26 cellular contexts compared by ENCODE assay signal in the genomic region with DNA sequence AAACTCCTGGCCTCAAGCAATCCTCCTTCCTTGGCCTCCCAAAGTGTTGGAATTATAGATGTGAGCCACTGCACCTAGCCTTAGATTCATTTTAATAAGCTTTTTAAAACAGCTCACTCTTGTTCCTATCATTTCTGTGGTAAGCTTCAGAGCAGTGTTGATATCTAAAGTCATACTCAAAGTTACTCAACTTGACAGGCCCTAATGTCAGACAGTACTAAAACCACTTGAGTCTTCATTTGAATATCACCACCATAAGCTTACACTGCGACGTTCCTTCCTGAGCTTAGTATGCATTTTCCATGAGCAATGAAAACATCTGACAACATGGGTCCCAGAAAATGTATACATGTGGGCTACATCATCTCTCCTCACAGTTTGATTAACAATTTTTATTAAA. TPM values are rescaled to one million over a fixed set of nuclear protein-coding genes. Genes with fewer than 3 reads are reported as not detected.
DNase-seq lines count a peak whose midpoint lies in the region; ATAC-seq and TF ChIP-seq lines count a peak whose summit lies in the region.
"Had no signal": no experiment of that assay in that cellular context is flagged by ENCODE, and none has a peak within 500 bp of the region (broad histone marks: within the 10 kb centered on the region; RNA-seq: fewer than 3 reads in every experiment).

No MANE protein-coding gene starts in this region.

- peaks cover 12% of the 10 kb centered on the region for H3K36me3 Mint-ChIP-seq in activated CD8-positive, alpha-beta T cell treated with anti-CD3 and anti-CD28 coated beads for 36 hours (ENCODE audit: low read depth)
- H3K36me3 Mint-ChIP-seq in activated CD8-positive, alpha-beta T cell treated with anti-CD3 and anti-CD28 coated beads, Interleukin-2, amount 10 ng/mL, durations not matched to agents 7 days and 5 days (ENCODE audit: low read depth), result peaks cover 20% of the 10 kb centered on the region
- H3K36me3 Mint-ChIP-seq in activated T-helper 17 cell treated with anti-CD3 and anti-CD28 coated beads, Interleukin-2, amount 50 U/mL, for 72 hours (ENCODE audit: low read depth), result peaks cover 36% of the 10 kb centered on the region
- peaks cover 19% of the 10 kb centered on the region for H3K36me3 Mint-ChIP-seq in T-cell

- intact Hi-C loops in activated CD8-positive, alpha-beta T cell treated with anti-CD3 and anti-CD28 coated beads for 36 hours (cut with micrococcal nuclease), result no loop called here

- H3K4me1 Mint-ChIP-seq in activated CD8-positive, alpha-beta T cell treated with anti-CD3 and anti-CD28 coated beads for 36 hours (ENCODE audit: low read depth), result peaks cover 7% of the 10 kb centered on the region
- no peaks in the 10 kb centered on the region for H3K4me1 Mint-ChIP-seq in activated CD8-positive, alpha-beta T cell treated with anti-CD3 and anti-CD28 coated beads, Interleukin-2, amount 10 ng/mL, durations not matched to agents 7 days and 5 days (ENCODE audit: low read depth)
- H3K4me1 Mint-ChIP-seq in activated T-helper 17 cell treated with anti-CD3 and anti-CD28 coated beads, Interleukin-2, amount 50 U/mL, for 72 hours, result peaks cover 12% of the 10 kb centered on the region
- peaks cover 2 to 14% (median 4%) of the 10 kb centered on the region in 3 donors for H3K4me1 Mint-ChIP-seq in T-cell
- H3K4me1 Mint-ChIP-seq: activated naive CD8-positive, alpha-beta T cell treated with anti-CD3 and anti-CD28 coated beads for 36 hours had no signal

- POLR2A ChIA-PET in activated CD8-positive, alpha-beta T cell treated with anti-CD3 and anti-CD28 coated beads for 36 hours (lab: Charles Lee), result no interaction called here
- POLR2A ChIA-PET in activated CD8-positive, alpha-beta T cell treated with anti-CD3 and anti-CD28 coated beads, Interleukin-2, amount 10 ng/mL, durations not matched to agents 7 days and 5 days (lab: Charles Lee), result no interaction called here
- POLR2A ChIA-PET in T-cell (lab: Charles Lee), result interaction anchor here (0.7 kb wide), 2 partner anchors 22 to 629 kb away, joined by 3 to 12 read pairs; no protein-coding TSS in a partner anchor

- no peak for TF ChIP-seq CTCF in activated CD8-positive, alpha-beta T cell treated with anti-CD3 and anti-CD28 coated beads for 36 hours (IDR thresholded peaks at IDR 0.05)

- peak; percentile 39 for ATAC-seq in activated CD8-positive, alpha-beta T cell treated with anti-CD3 and anti-CD28 coated beads for 36 hours
- no peak for ATAC-seq in activated CD8-positive, alpha-beta T cell treated with anti-CD3 and anti-CD28 coated beads, Interleukin-2, amount 10 ng/mL, durations not matched to agents 7 days and 5 days
- peak; percentile 25 for ATAC-seq in GM18909 (IDR thresholded peaks at IDR 0.05; ENCODE audit: poor library complexity, unreplicated experiment)
- peak; percentile 60 for ATAC-seq in HG02870 (IDR thresholded peaks at IDR 0.05; ENCODE audit: unreplicated experiment)
- peak; percentile 92 for ATAC-seq in activated T-helper 17 cell treated with anti-CD3 and anti-CD28 coated beads, Interleukin-2, amount 50 U/mL, for 72 hours (replicated peaks)
- ATAC-seq in HG03196 (IDR thresholded peaks at IDR 0.05; ENCODE audit: unreplicated experiment), result no peak
- ATAC-seq in T-cell (replicated peaks in 1 of 4), result no peak
- ATAC-seq: A549; lower lobe of right lung; naive thymus-derived CD4-positive, alpha-beta T cell; sciatic nerve had no signal

- CTCF ChIA-PET in activated CD8-positive, alpha-beta T cell treated with anti-CD3 and anti-CD28 coated beads for 36 hours (lab: Charles Lee), result interaction anchor here (0.8 to 1.6 kb wide), 3 partner anchors 8 to 23 kb away, joined by 3 read pairs; no protein-coding TSS in a partner anchor
- CTCF ChIA-PET in activated CD8-positive, alpha-beta T cell treated with anti-CD3 and anti-CD28 coated beads, Interleukin-2, amount 10 ng/mL, durations not matched to agents 7 days and 5 days (lab: Charles Lee), result interaction anchor here (0.8 to 1.1 kb wide), 4 partner anchors 8 to 508 kb away, joined by 3 to 6 read pairs (median 3); no protein-coding TSS in a partner anchor
- CTCF ChIA-PET in T-cell (lab: Charles Lee), result interaction anchor here (0.6 to 0.9 kb wide), 3 partner anchors 37 to 1031 kb away, joined by 3 to 7 read pairs (median 4); no protein-coding TSS in a partner anchor

- no peak overlapping the region for H3K27ac Mint-ChIP-seq in activated CD8-positive, alpha-beta T cell treated with anti-CD3 and anti-CD28 coated beads for 36 hours
- H3K27ac Mint-ChIP-seq in activated CD8-positive, alpha-beta T cell treated with anti-CD3 and anti-CD28 coated beads, Interleukin-2, amount 10 ng/mL, durations not matched to agents 7 days and 5 days, result no peak overlapping the region
- peak overlapping the region; percentile 73 for H3K27ac Mint-ChIP-seq in activated T-helper 17 cell treated with anti-CD3 and anti-CD28 coated beads, Interleukin-2, amount 50 U/mL, for 72 hours
- H3K27ac Mint-ChIP-seq in T-cell, result no peak overlapping the region
- H3K27ac Mint-ChIP-seq: activated naive CD8-positive, alpha-beta T cell treated with anti-CD3 and anti-CD28 coated beads for 36 hours; naive thymus-derived CD4-positive, alpha-beta T cell had no signal

- DNase-seq in activated CD8-positive, alpha-beta T cell treated with anti-CD3 and anti-CD28 coated beads for 36 hours, result no peak
- no peak for DNase-seq in activated CD8-positive, alpha-beta T cell treated with anti-CD3 and anti-CD28 coated beads, Interleukin-2, amount 10 ng/mL, durations not matched to agents 7 days and 5 days
- DNase-seq in T-cell (no peak), RPMI8226 (no peak)
- DNase-seq: activated CD4-positive, alpha-beta T cell treated with anti-CD3 and anti-CD28 coated beads for 48 hours; activated CD8-positive, alpha-beta memory T cell treated with anti-CD3 and anti-CD28 coated beads, Interleukin-2, amount 50 U/mL, for 48 hours; activated effector memory CD4-positive, alpha-beta T cell treated with Interleukin-2 at 50 U/mL for 16 hours; activated naive CD8-positive, alpha-beta T cell treated with anti-CD3 and anti-CD28 coated beads for 36 hours; anterior cingulate cortex; CD4-positive, alpha-beta memory T cell; lower lobe of right lung; MV-4-11; naive thymus-derived CD4-positive, alpha-beta T cell; NCI-H1436 treated with DMSO at 0.1 percent for 48 hours; NCI-H2081 treated with DMSO at 0.1 percent for 48 hours; NCI-H345; NCI-H69; SIG-M5; stimulated activated CD8-positive, alpha-beta memory T cell treated with anti-CD3 and anti-CD28 coated beads, Interleukin-4, amount 100 ng/mL, for 48 hours; tibial artery had no signal

- H3K4me3 Mint-ChIP-seq in activated CD8-positive, alpha-beta T cell treated with anti-CD3 and anti-CD28 coated beads for 36 hours, result no peak overlapping the region
- no peak overlapping the region for H3K4me3 Mint-ChIP-seq in activated CD8-positive, alpha-beta T cell treated with anti-CD3 and anti-CD28 coated beads, Interleukin-2, amount 10 ng/mL, durations not matched to agents 7 days and 5 days
- H3K4me3 Mint-ChIP-seq in activated T-helper 17 cell treated with anti-CD3 and anti-CD28 coated beads, Interleukin-2, amount 50 U/mL, for 72 hours, result peak overlapping the region; percentile 33
- no peak overlapping the region for H3K4me3 Mint-ChIP-seq in T-cell
- H3K4me3 Mint-ChIP-seq: activated naive CD8-positive, alpha-beta T cell treated with anti-CD3 and anti-CD28 coated beads for 36 hours; CD4-positive, alpha-beta memory T cell; naive thymus-derived CD4-positive, alpha-beta T cell had no signal

- H3K9me3 Mint-ChIP-seq in activated CD8-positive, alpha-beta T cell treated with anti-CD3 and anti-CD28 coated beads for 36 hours, result no peaks in the 10 kb centered on the region
- no peaks in the 10 kb centered on the region for H3K9me3 Mint-ChIP-seq in activated CD8-positive, alpha-beta T cell treated with anti-CD3 and anti-CD28 coated beads, Interleukin-2, amount 10 ng/mL, durations not matched to agents 7 days and 5 days (ENCODE audit: insufficient read depth)
- no peaks in the 10 kb centered on the region for H3K9me3 Mint-ChIP-seq in activated T-helper 17 cell treated with anti-CD3 and anti-CD28 coated beads, Interleukin-2, amount 50 U/mL, for 72 hours
- no peaks in the 10 kb centered on the region for H3K9me3 Mint-ChIP-seq in T-cell
- H3K9me3 Mint-ChIP-seq: activated naive CD8-positive, alpha-beta T cell treated with anti-CD3 and anti-CD28 coated beads for 36 hours; CD4-positive, alpha-beta memory T cell; naive thymus-derived CD4-positive, alpha-beta T cell had no signal

- H3K27me3 Mint-ChIP-seq in activated CD8-positive, alpha-beta T cell treated with anti-CD3 and anti-CD28 coated beads for 36 hours, result no peaks in the 10 kb centered on the region
- no peaks in the 10 kb centered on the region for H3K27me3 Mint-ChIP-seq in activated CD8-positive, alpha-beta T cell treated with anti-CD3 and anti-CD28 coated beads, Interleukin-2, amount 10 ng/mL, durations not matched to agents 7 days and 5 days (ENCODE audit: low read depth)
- H3K27me3 Mint-ChIP-seq in activated T-helper 17 cell treated with anti-CD3 and anti-CD28 coated beads, Interleukin-2, amount 50 U/mL, for 72 hours, result no peaks in the 10 kb centered on the region
- no peaks in the 10 kb centered on the region for H3K27me3 Mint-ChIP-seq in T-cell
- H3K27me3 Mint-ChIP-seq: activated naive CD8-positive, alpha-beta T cell treated with anti-CD3 and anti-CD28 coated beads for 36 hours; CD4-positive, alpha-beta memory T cell; naive thymus-derived CD4-positive, alpha-beta T cell had no signal

RNA-seq across cellular contexts. Expression of a gene that starts 6.0 kb away (rescaled TPM):
- 1 to 10 TPM; 6.6 to 8.5 TPM for total RNA-seq in activated CD8-positive, alpha-beta T cell treated with anti-CD3 and anti-CD28 coated beads for 36 hours
- 10 to 100 TPM; 10.7 to 13.8 TPM for total RNA-seq in activated CD8-positive, alpha-beta T cell treated with anti-CD3 and anti-CD28 coated beads, Interleukin-2, amount 10 ng/mL, durations not matched to agents 7 days and 5 days
- total RNA-seq in activated T-helper 17 cell treated with anti-CD3 and anti-CD28 coated beads, Interleukin-2, amount 50 U/mL, for 72 hours, result 10 to 100 TPM; 19.3 to 32.7 TPM
- total RNA-seq in T-cell, result 1 to 10 TPM; 4.6 to 9.0 (median 7.1) TPM

RNA-seq across cellular contexts. Expression of a gene that starts 54.9 kb away (rescaled TPM):
- 10 to 100 TPM; 24.9 to 33.6 TPM for total RNA-seq in activated CD8-positive, alpha-beta T cell treated with anti-CD3 and anti-CD28 coated beads for 36 hours
- total RNA-seq in activated CD8-positive, alpha-beta T cell treated with anti-CD3 and anti-CD28 coated beads, Interleukin-2, amount 10 ng/mL, durations not matched to agents 7 days and 5 days, result 10 to 100 TPM; 14.5 to 15.1 TPM
- total RNA-seq in activated T-helper 17 cell treated with anti-CD3 and anti-CD28 coated beads, Interleukin-2, amount 50 U/mL, for 72 hours, result 10 to 100 TPM; 30.6 to 37.6 TPM
- 10 to 100 TPM; 12.2 to 19.9 (median 16.9) TPM for total RNA-seq in T-cell

RNA-seq across cellular contexts. Expression of a gene that starts 55.0 kb away (rescaled TPM):
- 10 to 100 TPM; 35.9 to 40.8 TPM for total RNA-seq in activated CD8-positive, alpha-beta T cell treated with anti-CD3 and anti-CD28 coated beads for 36 hours
- total RNA-seq in activated CD8-positive, alpha-beta T cell treated with anti-CD3 and anti-CD28 coated beads, Interleukin-2, amount 10 ng/mL, durations not matched to agents 7 days and 5 days, result 10 to 100 TPM; 21.4 to 22.0 TPM
- 10 to 100 TPM; 20.8 to 32.6 TPM for total RNA-seq in activated T-helper 17 cell treated with anti-CD3 and anti-CD28 coated beads, Interleukin-2, amount 50 U/mL, for 72 hours
- 10 to 100 TPM; 15.8 to 22.8 (median 19.3) TPM for total RNA-seq in T-cell

Comparison
In these comparisons a context has a peak if more than half of its experiments do, and no peak if none do; other contexts are left out.
1. ATAC-seq: peak in activated CD8-positive, alpha-beta T cell treated with anti-CD3 and anti-CD28 coated beads for 36 hours (single experiment), GM18909 (single experiment), HG02870 (single experiment) and activated T-helper 17 cell treated with anti-CD3 and anti-CD28 coated beads, Interleukin-2, amount 50 U/mL, for 72 hours (single experiment); none in activated CD8-positive, alpha-beta T cell treated with anti-CD3 and anti-CD28 coated beads, Interleukin-2, amount 10 ng/mL, durations not matched to agents 7 days and 5 days (single experiment), HG03196 (single experiment) and T-cell (0 of 4).
2. POLR2A ChIA-PET loops: an anchor here in T-cell (0.7 kb wide); none called in activated CD8-positive, alpha-beta T cell treated with anti-CD3 and anti-CD28 coated beads for 36 hours and activated CD8-positive, alpha-beta T cell treated with anti-CD3 and anti-CD28 coated beads, Interleukin-2, amount 10 ng/mL, durations not matched to agents 7 days and 5 days.